Comparison of ENCODE assay signal across 18 cellular contexts in genomic region chr15:78225783-78226541, GRCh38. TPM values are rescaled to one million over a fixed set of nuclear protein-coding genes. Genes with fewer than 3 reads are reported as not detected.
DNase-seq lines count a peak whose midpoint lies in the region; ATAC-seq lines count a peak whose summit lies in the region.
"Had no signal": no experiment of that assay in that cellular context is flagged by ENCODE, and none has a peak within 500 bp of the region (broad histone marks: within the 10 kb centered on the region; RNA-seq: fewer than 3 reads in every experiment).

No MANE protein-coding gene starts in this region.

- peak; percentile 82 for ATAC-seq in activated naive CD8-positive, alpha-beta T cell treated with anti-CD3 and anti-CD28 coated beads, Interleukin-2, amount 50 U/mL, for 24 hours
- peak; percentile 77 for ATAC-seq in GM21717 (IDR thresholded peaks at IDR 0.05; ENCODE audit: unreplicated experiment)
- ATAC-seq in T-helper 17 cell, result no peak
- ATAC-seq in stimulated activated naive CD8-positive, alpha-beta T cell treated with anti-CD3 and anti-CD28 coated beads, Interleukin-15, Interleukin-2, amounts not matched to agents 100 U/mL and 50 U/mL, for 24 hours, result peak; percentile 69
- no peak for ATAC-seq in HG03457 (IDR thresholded peaks at IDR 0.05; ENCODE audit: unreplicated experiment)
- ATAC-seq in HG03108 (IDR thresholded peaks at IDR 0.05; ENCODE audit: unreplicated experiment), result no peak
- ATAC-seq in HG03025 (IDR thresholded peaks at IDR 0.05; ENCODE audit: low FRiP score, unreplicated experiment), result no peak

- no peaks in the 10 kb centered on the region for H3K9me3 Mint-ChIP-seq in activated naive CD8-positive, alpha-beta T cell treated with anti-CD3 and anti-CD28 coated beads, Interleukin-2, amount 50 U/mL, for 24 hours
- no peaks in the 10 kb centered on the region for H3K9me3 Mint-ChIP-seq in activated naive CD8-positive, alpha-beta T cell treated with anti-CD3 and anti-CD28 coated beads for 36 hours
- H3K9me3 Mint-ChIP-seq: activated naive CD8-positive, alpha-beta T cell treated with anti-CD3 and anti-CD28 coated beads, Interleukin-2, amount 10 ng/mL, durations not matched to agents 7 days and 5 days had no signal

- no peaks in the 10 kb centered on the region for H3K36me3 Mint-ChIP-seq in activated naive CD8-positive, alpha-beta T cell treated with anti-CD3 and anti-CD28 coated beads, Interleukin-2, amount 50 U/mL, for 24 hours (ENCODE audit: low read depth)
- no peaks in the 10 kb centered on the region for H3K36me3 Mint-ChIP-seq in activated naive CD8-positive, alpha-beta T cell treated with anti-CD3 and anti-CD28 coated beads for 36 hours
- no peaks in the 10 kb centered on the region for H3K36me3 Mint-ChIP-seq in T-helper 17 cell (ENCODE audit: low read depth)
- H3K36me3 Mint-ChIP-seq: activated naive CD8-positive, alpha-beta T cell treated with anti-CD3 and anti-CD28 coated beads, Interleukin-2, amount 10 ng/mL, durations not matched to agents 7 days and 5 days had no signal

- no peaks in the 10 kb centered on the region for H3K27me3 Mint-ChIP-seq in activated naive CD8-positive, alpha-beta T cell treated with anti-CD3 and anti-CD28 coated beads, Interleukin-2, amount 50 U/mL, for 24 hours
- no peaks in the 10 kb centered on the region for H3K27me3 Mint-ChIP-seq in activated naive CD8-positive, alpha-beta T cell treated with anti-CD3 and anti-CD28 coated beads for 36 hours
- no peaks in the 10 kb centered on the region for H3K27me3 Mint-ChIP-seq in T-helper 17 cell

- H3K4me1 Mint-ChIP-seq in activated naive CD8-positive, alpha-beta T cell treated with anti-CD3 and anti-CD28 coated beads, Interleukin-2, amount 50 U/mL, for 24 hours, result peaks cover 8% of the 10 kb centered on the region
- no peaks in the 10 kb centered on the region for H3K4me1 Mint-ChIP-seq in activated naive CD8-positive, alpha-beta T cell treated with anti-CD3 and anti-CD28 coated beads for 36 hours
- H3K4me1 Mint-ChIP-seq in T-helper 17 cell, result peaks cover 6% of the 10 kb centered on the region
- H3K4me1 Mint-ChIP-seq: activated naive CD8-positive, alpha-beta T cell treated with anti-CD3 and anti-CD28 coated beads, Interleukin-2, amount 10 ng/mL, durations not matched to agents 7 days and 5 days had no signal

- DNase-seq in activated naive CD8-positive, alpha-beta T cell treated with anti-CD3 and anti-CD28 coated beads, Interleukin-2, amount 50 U/mL, for 24 hours, result no peak
- DNase-seq in activated naive CD8-positive, alpha-beta T cell treated with anti-CD3 and anti-CD28 coated beads for 36 hours, result no peak
- DNase-seq in T-helper 17 cell, result no peak
- DNase-seq in stimulated activated naive CD8-positive, alpha-beta T cell treated with anti-CD3 and anti-CD28 coated beads, Interleukin-15, Interleukin-2, amounts not matched to agents 100 U/mL and 50 U/mL, for 24 hours, result no peak
- DNase-seq: activated naive CD8-positive, alpha-beta T cell treated with anti-CD3 and anti-CD28 coated beads, Interleukin-2, amount 10 ng/mL, durations not matched to agents 7 days and 5 days; DMS 273 treated with DMSO at 0.1 percent for 48 hours; HCEC 1CT; hypothalamus; left ventricle myocardium inferior; NCI-H146; NCI-H510A; stimulated activated CD4-positive, alpha-beta T cell treated with anti-CD3 and anti-CD28 coated beads, Interleukin-4, amount 100 ng/mL, for 4 hours; stimulated activated naive CD4-positive, alpha-beta T cell had no signal

- H3K27ac Mint-ChIP-seq in activated naive CD8-positive, alpha-beta T cell treated with anti-CD3 and anti-CD28 coated beads, Interleukin-2, amount 50 U/mL, for 24 hours, result no peak overlapping the region
- no peak overlapping the region for H3K27ac Mint-ChIP-seq in activated naive CD8-positive, alpha-beta T cell treated with anti-CD3 and anti-CD28 coated beads for 36 hours
- H3K27ac Mint-ChIP-seq in T-helper 17 cell, result peak overlapping the region; percentile 37
- H3K27ac Mint-ChIP-seq: activated naive CD8-positive, alpha-beta T cell treated with anti-CD3 and anti-CD28 coated beads, Interleukin-2, amount 10 ng/mL, durations not matched to agents 7 days and 5 days had no signal

- H3K4me3 Mint-ChIP-seq in activated naive CD8-positive, alpha-beta T cell treated with anti-CD3 and anti-CD28 coated beads, Interleukin-2, amount 50 U/mL, for 24 hours, result no peak overlapping the region
- no peak overlapping the region for H3K4me3 Mint-ChIP-seq in activated naive CD8-positive, alpha-beta T cell treated with anti-CD3 and anti-CD28 coated beads for 36 hours
- H3K4me3 Mint-ChIP-seq in T-helper 17 cell, result peak overlapping the region; percentile 22
- H3K4me3 Mint-ChIP-seq: activated naive CD8-positive, alpha-beta T cell treated with anti-CD3 and anti-CD28 coated beads, Interleukin-2, amount 10 ng/mL, durations not matched to agents 7 days and 5 days had no signal

- no peaks in the 10 kb centered on the region for H3K9me3 ChIP-seq in T-helper 17 cell (ENCODE audit: control insufficient read depth, low read length, poor library complexity, severe bottlenecking)

RNA-seq across cellular contexts. Expression of gene ACSBG1, which starts 8.4 kb away (rescaled TPM):
- total RNA-seq in activated naive CD8-positive, alpha-beta T cell treated with anti-CD3 and anti-CD28 coated beads for 36 hours, result under 1 TPM in 1 of 2 experiments, not detected in 1; 0.24 TPM
- 1 to 10 TPM in 1 of 2 donors, under 1 TPM in 1; 0.05 to 1.1 TPM for total RNA-seq in T-helper 17 cell
- total RNA-seq: T-helper 2 cell treated with Interferon-gamma antibody and Interleukin-4, amounts not matched to agents 100 ng/mL and 5 ng/mL, for 36 hours had no signal

RNA-seq across cellular contexts. Expression of gene DNAJA4, which starts 38.4 kb away (rescaled TPM):
- total RNA-seq in activated naive CD8-positive, alpha-beta T cell treated with anti-CD3 and anti-CD28 coated beads for 36 hours, result 10 to 100 TPM; 36.8 to 39.3 TPM
- 10 to 100 TPM; 28.0 to 30.3 TPM for total RNA-seq in T-helper 17 cell

Comparison
In these comparisons a context has a peak if more than half of its experiments do, and no peak if none do; other contexts are left out.
1. ATAC-seq: peak in activated naive CD8-positive, alpha-beta T cell treated with anti-CD3 and anti-CD28 coated beads, Interleukin-2, amount 50 U/mL, for 24 hours (single experiment), GM21717 (single experiment) and stimulated activated naive CD8-positive, alpha-beta T cell treated with anti-CD3 and anti-CD28 coated beads, Interleukin-15, Interleukin-2, amounts not matched to agents 100 U/mL and 50 U/mL, for 24 hours (single experiment); none in T-helper 17 cell (single experiment), HG03457 (single experiment), HG03108 (single experiment) and HG03025 (single experiment).